ENCODE assay signal across 8 cellular contexts in genomic region chr1:38608202-38608864, GRCh38.
DNase-seq lines count a peak whose midpoint lies in the region; ATAC-seq and TF ChIP-seq lines count a peak whose summit lies in the region.

No MANE protein-coding gene starts in this region.

- no peaks in the 10 kb centered on the region for H3K36me3 ChIP-seq in uterus

- TF ChIP-seq CTCF in foreskin keratinocyte (conservative IDR thresholded peaks at IDR 0.05): peak; percentile 40
- TF ChIP-seq CTCF in uterus (IDR thresholded peaks at IDR 0.05): peak in 2 of 4 experiments; percentile 13 to 18

- no peak overlapping the region for H3K4me3 ChIP-seq in uterus

- peak; percentile 8 for DNase-seq in stimulated activated CD4-positive, alpha-beta T cell treated with anti-CD3 and anti-CD28 coated beads, Interleukin-1b, Interleukin-23, amount 100 ng/mL, for 48 hours
- no peak for DNase-seq in stimulated activated CD4-positive, alpha-beta T cell treated with anti-CD3 and anti-CD28 coated beads, Interleukin-12 subunit alpha, Interleukin-12 subunit beta, amount 100 ng/mL, for 4 hours
- DNase-seq in OCI-M1 (lab: John Stamatoyannopoulos, UW): peak; percentile 27
- no peak for DNase-seq in foreskin keratinocyte
- no peak for DNase-seq in uterus

- no peak overlapping the region for H3K27ac ChIP-seq in foreskin keratinocyte
- H3K27ac ChIP-seq in uterus: no peak overlapping the region

- no peaks in the 10 kb centered on the region for H3K9me3 ChIP-seq in uterus

- no peaks in the 10 kb centered on the region for H3K4me1 ChIP-seq in foreskin keratinocyte
- H3K4me1 ChIP-seq in uterus: no peaks in the 10 kb centered on the region

- H3K27me3 ChIP-seq in foreskin keratinocyte (peaks cover 2% of the 10 kb centered on the region), uterus (no peaks in the 10 kb centered on the region)

- intact Hi-C loops in uterus (cut with DNase I; ENCODE audit: low total_unique reads): no loop called here

- no peak for TF ChIP-seq POLR2A in uterus (IDR thresholded peaks at IDR 0.05)

- no peak for ATAC-seq in foreskin keratinocyte
- no peak for ATAC-seq in HG03565 (IDR thresholded peaks at IDR 0.05; ENCODE audit: unreplicated experiment)
- ATAC-seq in GM19395 (IDR thresholded peaks at IDR 0.05; ENCODE audit: unreplicated experiment): no peak
- ATAC-seq in GM18511 (IDR thresholded peaks at IDR 0.05; ENCODE audit: unreplicated experiment): no peak

Comparison
In these comparisons a context has a peak if more than half of its experiments do, and no peak if none do; other contexts are left out.
1. DNase-seq: peak in stimulated activated CD4-positive, alpha-beta T cell treated with anti-CD3 and anti-CD28 coated beads, Interleukin-1b, Interleukin-23, amount 100 ng/mL, for 48 hours (single experiment) and OCI-M1 (single experiment); none in stimulated activated CD4-positive, alpha-beta T cell treated with anti-CD3 and anti-CD28 coated beads, Interleukin-12 subunit alpha, Interleukin-12 subunit beta, amount 100 ng/mL, for 4 hours (single experiment), foreskin keratinocyte (0 of 2) and uterus (0 of 2).